15 cellular contexts compared by ENCODE assay signal in genomic region chr2:96950391-96951124, GRCh38. TPM values are rescaled to one million over a fixed set of nuclear protein-coding genes. Genes with fewer than 3 reads are reported as not detected.
DNase-seq lines count a peak whose midpoint lies in the region; ATAC-seq and TF ChIP-seq lines count a peak whose summit lies in the region.
"Had no signal": no experiment of that assay in that cellular context is flagged by ENCODE, and none has a peak within 500 bp of the region (broad histone marks: within the 10 kb centered on the region; RNA-seq: fewer than 3 reads in every experiment).

No MANE protein-coding gene starts in this region.

- H3K27me3 ChIP-seq in DND-41 (ENCODE audit: insufficient read depth, low read length, poor library complexity) = peaks cover 23% of the 10 kb centered on the region
- no peaks in the 10 kb centered on the region for H3K27me3 ChIP-seq in layer of hippocampus (ENCODE audit: control insufficient read depth, insufficient read depth, low read length)
- H3K27me3 ChIP-seq in prostate gland (replicated peaks; ENCODE audit: insufficient read depth) = no peaks in the 10 kb centered on the region

- H3K4me2 ChIP-seq in DND-41 (ENCODE audit: insufficient read depth, low read length) = no peak overlapping the region

- 0 out of 2 replicates have a peak, but pooled peaks cover 2% of the 10 kb centered on the region for H4K20me1 ChIP-seq in DND-41 (ENCODE audit: insufficient read depth, low read length)

- no peak for DNase-seq in DND-41
- no peak for DNase-seq in WTC11 (ENCODE audit: low spot score)
- DNase-seq in prostate gland (ENCODE audit: low spot score) = no peak
- no peak for DNase-seq in NCI-H146 (lab: John Stamatoyannopoulos, UW)
- DNase-seq in SIG-M5 (lab: John Stamatoyannopoulos, UW) = no peak
- DNase-seq in activated CD8-positive, alpha-beta T cell treated with anti-CD3 and anti-CD28 coated beads for 36 hours = no peak
- DNase-seq: cortex of kidney, NCI-H1417 treated with DMSO at 0.1 percent for 48 hours had no signal

- no peak for TF ChIP-seq POLR2A in prostate gland (IDR thresholded peaks at IDR 0.05)

- 16% methylated on average over 20 of the region's 22 CpGs for WGBS in prostate gland

- H3K27ac Mint-ChIP-seq in WTC11 = no peak overlapping the region
- H3K27ac Mint-ChIP-seq in activated CD8-positive, alpha-beta T cell treated with anti-CD3 and anti-CD28 coated beads for 36 hours = no peak overlapping the region
- H3K27ac Mint-ChIP-seq: B cell had no signal

- H2AFZ ChIP-seq in DND-41 (ENCODE audit: low read depth, low read length) = no peak overlapping the region
- H2AFZ ChIP-seq: PC-9 had no signal

- ATAC-seq in DND-41 (ENCODE audit: insufficient read depth, low read depth) (0 out of 3 replicates have a peak, but pooled peaks have one; percentile 4), WTC11 (no peak), GM18502 (IDR thresholded peaks at IDR 0.05; ENCODE audit: poor library complexity, unreplicated experiment) (no peak)
- ATAC-seq in activated CD8-positive, alpha-beta T cell treated with anti-CD3 and anti-CD28 coated beads for 36 hours = no peak

- TF ChIP-seq CTCF in DND-41 (IDR thresholded peaks at IDR 0.05; ENCODE audit: borderline replicate concordance, extremely low read depth, low read length, poor library complexity, severe bottlenecking) = no peak
- no peak for TF ChIP-seq CTCF in WTC11 (IDR thresholded peaks at IDR 0.05)
- no peak for TF ChIP-seq CTCF in prostate gland (IDR thresholded peaks at IDR 0.05)
- TF ChIP-seq CTCF in activated CD8-positive, alpha-beta T cell treated with anti-CD3 and anti-CD28 coated beads for 36 hours (IDR thresholded peaks at IDR 0.05) = no peak

- intact Hi-C loops in prostate gland (cut with DNase I) = loop anchor here (2.0 to 10.0 kb wide), 3 partner anchors 44 to 416 kb away; partner anchors contain the start of genes ARID5A and KANSL3
- intact Hi-C loops in activated CD8-positive, alpha-beta T cell treated with anti-CD3 and anti-CD28 coated beads for 36 hours (cut with micrococcal nuclease) = no loop called here

- H3K27me3 Mint-ChIP-seq in WTC11 (ENCODE audit: low read depth) = peaks cover 3% of the 10 kb centered on the region; the same call in 1 of the 2 replicates
- H3K27me3 Mint-ChIP-seq in activated CD8-positive, alpha-beta T cell treated with anti-CD3 and anti-CD28 coated beads for 36 hours = no peaks in the 10 kb centered on the region

- H3K4me3 ChIP-seq in DND-41 (ENCODE audit: low read depth in 1 of 2, low read length in 2 of 2) (no peak overlapping the region), prostate gland (no peak overlapping the region)
- H3K4me3 ChIP-seq: PC-9 had no signal

- H3K27ac ChIP-seq in DND-41 (ENCODE audit: low read length) (no peak overlapping the region), layer of hippocampus (ENCODE audit: low read depth, low read length) (peak overlapping the region; percentile 96), prostate gland (peak overlapping the region; percentile 7 to 15)
- H3K27ac ChIP-seq: epithelial cell of prostate, PC-9 had no signal

- peaks cover 11% of the 10 kb centered on the region for H3K4me1 Mint-ChIP-seq in WTC11
- peaks cover 18% of the 10 kb centered on the region for H3K4me1 Mint-ChIP-seq in activated CD8-positive, alpha-beta T cell treated with anti-CD3 and anti-CD28 coated beads for 36 hours (ENCODE audit: low read depth)

- POLR2A ChIA-PET in WTC11 (lab: Charles Lee) = interaction anchor here (0.6 to 1.2 kb wide), 3 partner anchors 20 to 142 kb away, joined by 3 to 7 read pairs (median 3); partner anchors contain the start of gene ANKRD39
- POLR2A ChIA-PET in activated CD8-positive, alpha-beta T cell treated with anti-CD3 and anti-CD28 coated beads for 36 hours (lab: Charles Lee) = interaction anchor here (0.6 to 1.4 kb wide), 5 partner anchors 12 to 313 kb away, joined by 3 to 6 read pairs (median 4); partner anchors contain the start of gene ANKRD39

- H3K9me3 ChIP-seq in DND-41 (ENCODE audit: insufficient read depth, low read length, severe bottlenecking) = no peaks in the 10 kb centered on the region
- no peaks in the 10 kb centered on the region for H3K9me3 ChIP-seq in prostate gland

- CTCF ChIA-PET in WTC11 (lab: Charles Lee) = interaction anchor here (0.5 to 10.1 kb wide), 53 partner anchors 9 to 396 kb away, joined by 3 to 252 read pairs (median 8); partner anchors contain the start of genes ANKRD23, ANKRD36, ANKRD39 and CNNM3
- CTCF ChIA-PET in activated CD8-positive, alpha-beta T cell treated with anti-CD3 and anti-CD28 coated beads for 36 hours (lab: Charles Lee) = interaction anchor here (0.7 to 6.8 kb wide), 29 partner anchors 8 to 318 kb away, joined by 3 to 147 read pairs (median 4); partner anchors contain the start of genes ANKRD36, ANKRD39 and SEMA4C

- H3K4me1 ChIP-seq in DND-41 (ENCODE audit: insufficient read depth, low read length) (no peaks in the 10 kb centered on the region), prostate gland (replicated peaks) (peaks cover 7% of the 10 kb centered on the region)

- H3K36me3 ChIP-seq in DND-41 (ENCODE audit: insufficient read depth, low read length) = no peaks in the 10 kb centered on the region
- no peaks in the 10 kb centered on the region for H3K36me3 ChIP-seq in prostate gland

- no peak overlapping the region for H3K4me3 Mint-ChIP-seq in WTC11
- no peak overlapping the region for H3K4me3 Mint-ChIP-seq in activated CD8-positive, alpha-beta T cell treated with anti-CD3 and anti-CD28 coated beads for 36 hours
- H3K4me3 Mint-ChIP-seq: B cell had no signal

- H3K79me2 ChIP-seq in DND-41 (ENCODE audit: insufficient read depth, low read length) = no peaks in the 10 kb centered on the region

- H3K36me3 Mint-ChIP-seq in WTC11 = no peaks in the 10 kb centered on the region
- H3K36me3 Mint-ChIP-seq in activated CD8-positive, alpha-beta T cell treated with anti-CD3 and anti-CD28 coated beads for 36 hours (ENCODE audit: low read depth) = no peaks in the 10 kb centered on the region

- H3K9me3 Mint-ChIP-seq in WTC11 = peaks cover 3% of the 10 kb centered on the region; the same call in 1 of the 2 replicates
- H3K9me3 Mint-ChIP-seq in activated CD8-positive, alpha-beta T cell treated with anti-CD3 and anti-CD28 coated beads for 36 hours = no peaks in the 10 kb centered on the region

- no peak overlapping the region for H3K9ac ChIP-seq in DND-41 (ENCODE audit: low read depth, low read length)

TF ChIP-seq in WTC11, 78 proteins besides CTCF, POLR2A, EP300 and RAD21:
- TF ChIP-seq, protein P1, sequence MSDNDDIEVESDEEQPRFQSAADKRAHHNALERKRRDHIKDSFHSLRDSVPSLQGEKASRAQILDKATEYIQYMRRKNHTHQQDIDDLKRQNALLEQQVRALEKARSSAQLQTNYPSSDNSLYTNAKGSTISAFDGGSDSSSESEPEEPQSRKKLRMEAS (CRISPR knock-in tag; IDR thresholded peaks at IDR 0.05) = peak; percentile 43; the same call in 1 of the 2 replicates
- no peak for TF ChIP-seq ZNF138 (CRISPR knock-in tag; conservative IDR thresholded peaks at IDR 0.05)
TF ChIP-seq in WTC11: peak in this region for 1.

RNA-seq across cellular contexts. Expression of gene FAM178B, which starts 35.8 kb away (rescaled TPM):
- total RNA-seq in WTC11 (2021) (0.52 to 0.71 TPM (median 0.62 TPM) in 3 replicates), prostate gland (10 to 100 TPM in 1 of 2 donors, not detected in 1; 13.9 TPM)
- total RNA-seq in activated CD8-positive, alpha-beta T cell treated with anti-CD3 and anti-CD28 coated beads for 36 hours = under 1 TPM; 0.72 to 0.77 TPM
- total RNA-seq: B cell, glomerular endothelial cell, renal cortical epithelial cell had no signal
